In genomic region chr2:96485751-96486643, GRCh38 we compare ENCODE assay signal across 1 cellular context.
TF ChIP-seq lines count a peak whose summit lies in the region.

No MANE protein-coding gene starts in this region.

TF ChIP-seq in GM23338, 12 proteins besides CTCF, POLR2A, EP300 and RAD21 (continued from another document):
- TF ChIP-seq ZNF462 (CRISPR knock-in tag; IDR thresholded peaks at IDR 0.05) (no peak), EZH2 (IDR thresholded peaks at IDR 0.05; ENCODE audit: low read depth, unreplicated experiment) (no peak)
